ENCODE assay signal across 21 cellular contexts in the genomic region with DNA sequence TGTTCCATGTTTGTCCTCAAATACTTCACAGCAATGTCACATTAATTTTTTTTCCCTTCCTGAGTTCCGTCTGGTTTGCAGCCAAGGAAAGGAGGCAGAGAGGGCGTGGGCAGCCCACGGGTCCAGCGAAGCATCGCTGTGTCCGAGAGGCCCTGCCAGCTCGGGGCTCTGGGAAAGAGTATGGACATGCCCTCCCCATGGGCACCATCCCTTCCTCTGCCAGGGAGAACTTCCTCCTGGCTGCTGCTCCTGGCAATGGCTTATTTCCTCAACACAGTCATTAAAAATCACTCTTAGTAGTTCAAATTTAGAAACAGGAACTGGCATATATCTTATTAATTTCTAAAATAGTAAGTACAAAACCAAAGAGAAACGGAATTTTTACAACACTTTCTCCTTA.
DNase-seq lines count a peak whose midpoint lies in the region; ATAC-seq and TF ChIP-seq lines count a peak whose summit lies in the region.
"Had no signal": no experiment of that assay in that cellular context is flagged by ENCODE, and none has a peak within 500 bp of the region (broad histone marks: within the 10 kb centered on the region; RNA-seq: fewer than 3 reads in every experiment).

No MANE protein-coding gene starts in this region.

- H3K27ac Mint-ChIP-seq in CD8-positive, alpha-beta memory T cell = peak overlapping the region in 1 of 8 donors; percentile 24
- H3K27ac Mint-ChIP-seq: activated B cell treated with CpG ODN at 0.5 μM for 24 hours; activated naive CD4-positive, alpha-beta T cell treated with anti-CD3 and anti-CD28 coated beads, Interleukin-2, amount 10 ng/mL, durations not matched to agents 7 days and 5 days; CD4-positive, alpha-beta T cell; HFFc6 had no signal

- CTCF ChIA-PET in Panc1 (lab: Charles Lee) = no interaction called here
- CTCF ChIA-PET in CD8-positive, alpha-beta memory T cell (lab: Charles Lee) = no interaction called here
- CTCF ChIA-PET in OCI-LY7 (lab: Charles Lee; ENCODE audit: unreplicated experiment) = no interaction called here

- no peaks in the 10 kb centered on the region for H3K27me3 ChIP-seq in Panc1 (ENCODE audit: control insufficient read depth, insufficient read depth, low read length)
- no peaks in the 10 kb centered on the region for H3K27me3 ChIP-seq in lower lobe of right lung (ENCODE audit: low read depth)
- H3K27me3 ChIP-seq in upper lobe of right lung = no peaks in the 10 kb centered on the region
- H3K27me3 ChIP-seq in CD8-positive, alpha-beta memory T cell (ENCODE audit: insufficient read depth, low read length, poor library complexity, severe bottlenecking) = no peaks in the 10 kb centered on the region

- no peaks in the 10 kb centered on the region for H3K9me2 ChIP-seq in OCI-LY7 (ENCODE audit: insufficient read depth, low read length)

- ATAC-seq in left ventricle myocardium superior (no peak), Panc1 (no peak), lower lobe of right lung (peak; percentile 25 to 35), upper lobe of right lung (peak; percentile 57)
- ATAC-seq: right cardiac atrium had no signal

- no peaks in the 10 kb centered on the region for H3K9me3 ChIP-seq in Panc1 (ENCODE audit: control insufficient read depth, insufficient read depth, low read depth, low read length)
- H3K9me3 ChIP-seq in lower lobe of right lung = no peaks in the 10 kb centered on the region
- H3K9me3 ChIP-seq in upper lobe of right lung = no peaks in the 10 kb centered on the region
- no peaks in the 10 kb centered on the region for H3K9me3 ChIP-seq in CD8-positive, alpha-beta memory T cell (ENCODE audit: low read length)
- no peaks in the 10 kb centered on the region for H3K9me3 ChIP-seq in OCI-LY7 (ENCODE audit: low read length)

- no peaks in the 10 kb centered on the region for H3K36me3 Mint-ChIP-seq in CD8-positive, alpha-beta memory T cell
- H3K36me3 Mint-ChIP-seq: activated naive CD4-positive, alpha-beta T cell treated with anti-CD3 and anti-CD28 coated beads, Interleukin-2, amount 10 ng/mL, durations not matched to agents 7 days and 5 days had no signal

- H3K4me1 ChIP-seq in Panc1 (ENCODE audit: control insufficient read depth, insufficient read depth, low read length) (peaks cover 12% of the 10 kb centered on the region), lower lobe of right lung (peaks cover 11% of the 10 kb centered on the region), upper lobe of right lung (peaks cover 16% of the 10 kb centered on the region), OCI-LY7 (ENCODE audit: insufficient read depth, low read length, poor library complexity, severe bottlenecking) (peaks cover 5% of the 10 kb centered on the region)
- H3K4me1 ChIP-seq in CD8-positive, alpha-beta memory T cell (ENCODE audit: insufficient read depth, low read length) = no peaks in the 10 kb centered on the region

- POLR2A ChIA-PET in Panc1 (lab: Charles Lee) = no interaction called here
- POLR2A ChIA-PET in CD8-positive, alpha-beta memory T cell (lab: Charles Lee) = no interaction called here
- POLR2A ChIA-PET in OCI-LY7 (lab: Charles Lee) = no interaction called here

- no peak overlapping the region for H3K4me3 Mint-ChIP-seq in CD8-positive, alpha-beta memory T cell
- H3K4me3 Mint-ChIP-seq: activated B cell treated with CpG ODN at 0.5 μM for 24 hours; activated naive CD4-positive, alpha-beta T cell treated with anti-CD3 and anti-CD28 coated beads, Interleukin-2, amount 10 ng/mL, durations not matched to agents 7 days and 5 days; CD4-positive, alpha-beta T cell; HFFc6 had no signal

- H3K4me3 ChIP-seq in Panc1 (ENCODE audit: low read depth in 2 of 2, low read length in 2 of 2) (no peak overlapping the region), lower lobe of right lung (no peak overlapping the region), upper lobe of right lung (no peak overlapping the region), OCI-LY7 (ENCODE audit: low read depth, low read length, poor library complexity, severe bottlenecking) (no peak overlapping the region)
- H3K4me3 ChIP-seq in CD8-positive, alpha-beta memory T cell (ENCODE audit: low read length) = no peak overlapping the region
- H3K4me3 ChIP-seq: SK-N-MC had no signal

- no peaks in the 10 kb centered on the region for H3K79me2 ChIP-seq in OCI-LY7 (ENCODE audit: insufficient read depth, low read depth, low read length)

- H3K4me1 Mint-ChIP-seq in CD8-positive, alpha-beta memory T cell = no peaks in the 10 kb centered on the region
- H3K4me1 Mint-ChIP-seq: activated B cell treated with CpG ODN at 0.5 μM for 24 hours; activated naive CD4-positive, alpha-beta T cell treated with anti-CD3 and anti-CD28 coated beads, Interleukin-2, amount 10 ng/mL, durations not matched to agents 7 days and 5 days had no signal

- BruUV-seq in Panc1 (replicated peaks; lab: Mats Ljungman, UMichigan) (no TSS peak), OCI-LY7 (replicated peaks; lab: Mats Ljungman, UMichigan) (no TSS peak)

- in situ Hi-C loops in Panc1 (cut with HindIII; ENCODE audit: low pct_unique_long_range_greater_than_20kb, low sequenced_read_pairs) = no loop called here

- DNase-seq in cardiac septum (ENCODE audit: low spot score) (peak; percentile 24), left ventricle myocardium superior (no peak), Panc1 (ENCODE audit: low read depth, low spot score) (no peak), lower lobe of right lung (no peak), upper lobe of right lung (peak; percentile 54), amniotic stem cell (lab: John Stamatoyannopoulos, UW) (no peak), OCI-LY7 (ENCODE audit: low spot score) (no peak)
- no peak for DNase-seq in CD8-positive, alpha-beta memory T cell
- DNase-seq: activated B cell treated with CpG ODN at 0.5 μM for 24 hours; activated CD4-positive, alpha-beta T cell treated with anti-CD3 and anti-CD28 coated beads, Interleukin-2, amount 50 U/mL, for 48 hours; activated naive CD4-positive, alpha-beta T cell treated with anti-CD3 and anti-CD28 coated beads, Interleukin-2, amount 10 ng/mL, durations not matched to agents 7 days and 5 days; activated T-cell treated with anti-CD3 and anti-CD28 coated beads, Interleukin-2, amount 50 U/mL, for 1 hour; anterior cingulate cortex; CD4-positive, alpha-beta T cell; effector CD8-positive, alpha-beta T cell; HFFc6; NCI-H1436; NCI-H2171; NCI-H526 treated with DMSO at 0.1 percent for 48 hours; right cardiac atrium had no signal

- H2AFZ ChIP-seq in OCI-LY7 (ENCODE audit: low read length) = no peak overlapping the region

- H3K27me3 Mint-ChIP-seq in CD8-positive, alpha-beta memory T cell = peaks cover 3 to 6% of the 10 kb centered on the region in 2 donors

- H3K4me2 ChIP-seq in OCI-LY7 (ENCODE audit: low read length) = no peak overlapping the region

- no peaks in the 10 kb centered on the region for H4K20me1 ChIP-seq in OCI-LY7 (ENCODE audit: insufficient read depth, low read length)

- TF ChIP-seq CTCF in Panc1 (IDR thresholded peaks at IDR 0.05) (no peak), lower lobe of right lung (IDR thresholded peaks at IDR 0.05) (no peak), upper lobe of right lung (IDR thresholded peaks at IDR 0.05) (no peak), OCI-LY7 (conservative IDR thresholded peaks at IDR 0.05; ENCODE audit: low read length) (no peak)

- H3K27ac ChIP-seq in Panc1 (ENCODE audit: low read length) = peak overlapping the region; percentile 59; the same call in 1 of the 2 replicates
- peak overlapping the region; percentile 11 for H3K27ac ChIP-seq in lower lobe of right lung
- no peak overlapping the region for H3K27ac ChIP-seq in upper lobe of right lung
- H3K27ac ChIP-seq in CD8-positive, alpha-beta memory T cell (ENCODE audit: low read depth, low read length) = no peak overlapping the region
- no peak overlapping the region for H3K27ac ChIP-seq in OCI-LY7 (ENCODE audit: low read depth, low read length, poor library complexity, severe bottlenecking)
- H3K27ac ChIP-seq: SK-N-MC had no signal

- no peaks in the 10 kb centered on the region for H3K36me3 ChIP-seq in Panc1 (ENCODE audit: control insufficient read depth, insufficient read depth, low read length)
- no peaks in the 10 kb centered on the region for H3K36me3 ChIP-seq in lower lobe of right lung
- no peaks in the 10 kb centered on the region for H3K36me3 ChIP-seq in upper lobe of right lung
- no peaks in the 10 kb centered on the region for H3K36me3 ChIP-seq in CD8-positive, alpha-beta memory T cell (ENCODE audit: insufficient read depth, low read length)
- H3K36me3 ChIP-seq in OCI-LY7 (ENCODE audit: insufficient read depth, low read length) = no peaks in the 10 kb centered on the region

- peaks cover 0 to 2% (median 0%) of the 10 kb centered on the region in 5 donors for H3K9me3 Mint-ChIP-seq in CD8-positive, alpha-beta memory T cell
- H3K9me3 Mint-ChIP-seq: activated B cell treated with CpG ODN at 0.5 μM for 24 hours; activated naive CD4-positive, alpha-beta T cell treated with anti-CD3 and anti-CD28 coated beads, Interleukin-2, amount 10 ng/mL, durations not matched to agents 7 days and 5 days; CD4-positive, alpha-beta T cell; HFFc6 had no signal

- intact Hi-C loops in cardiac septum (cut with DNase I) = no loop called here
- intact Hi-C loops in left ventricle myocardium superior (cut with micrococcal nuclease) = no loop called here
- intact Hi-C loops in Panc1 (cut with micrococcal nuclease; ENCODE audit: unreplicated experiment) = no loop called here
- intact Hi-C loops in lower lobe of right lung (cut with DNase I) = no loop called here
- intact Hi-C loops in upper lobe of right lung (cut with DNase I) = no loop called here
- intact Hi-C loops in OCI-LY7 (cut with micrococcal nuclease; ENCODE audit: unreplicated experiment) = no loop called here

Comparison
In these comparisons a context has a peak if more than half of its experiments do, and no peak if none do; other contexts are left out.
1. DNase-seq: peak in cardiac septum (single experiment) and upper lobe of right lung (single experiment); none in left ventricle myocardium superior (single experiment), Panc1 (single experiment), lower lobe of right lung (single experiment), CD8-positive, alpha-beta memory T cell (0 of 5), amniotic stem cell (single experiment) and OCI-LY7 (single experiment).
2. ATAC-seq: peak in lower lobe of right lung (2 of 2) and upper lobe of right lung (single experiment); none in left ventricle myocardium superior (single experiment) and Panc1 (single experiment).
3. H3K27ac ChIP-seq: peak in Panc1 (single experiment) and lower lobe of right lung (single experiment); none in upper lobe of right lung (single experiment), CD8-positive, alpha-beta memory T cell (single experiment) and OCI-LY7 (single experiment).